In the genomic region with DNA sequence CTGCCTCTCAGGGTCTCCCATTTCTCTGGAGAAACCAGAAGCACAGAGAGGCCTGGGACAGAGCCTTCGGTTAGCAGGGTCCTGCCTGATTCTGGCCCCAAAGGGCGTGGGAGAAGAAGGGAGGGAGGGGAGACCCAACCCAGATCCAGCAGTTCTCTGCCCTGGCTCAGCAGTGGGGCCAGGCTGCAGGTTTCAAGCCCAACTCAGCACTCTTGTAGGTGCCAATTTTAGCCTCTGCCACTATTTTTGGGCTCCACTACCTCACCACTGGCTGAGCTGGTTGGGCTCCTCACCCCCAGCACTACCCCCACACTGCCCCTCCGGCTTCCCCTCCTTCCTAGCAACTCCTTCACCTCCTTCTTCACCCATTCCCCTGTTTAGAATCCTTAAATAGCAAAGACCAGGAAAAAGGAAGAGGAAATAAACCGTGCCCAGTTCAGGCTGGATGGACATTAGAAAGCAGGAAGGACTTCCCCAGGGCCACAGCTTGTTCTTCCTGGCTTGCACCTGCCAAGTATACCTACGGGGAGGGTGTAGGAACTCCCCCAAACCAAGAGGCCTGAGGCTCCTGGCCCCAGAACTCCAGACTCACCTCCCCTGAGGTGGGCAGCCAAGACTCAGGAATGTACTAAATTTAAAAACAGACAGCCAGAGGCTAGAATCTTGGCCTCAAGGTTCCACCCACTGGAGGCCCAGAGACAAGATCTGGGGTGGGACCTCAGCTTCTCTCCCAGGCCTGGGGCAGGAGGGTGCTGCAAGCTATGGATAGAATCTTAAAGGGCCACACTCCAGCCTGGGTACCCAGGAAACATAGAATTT, we compare ENCODE assay signal across 8 cellular contexts. TPM values are rescaled to one million over a fixed set of nuclear protein-coding genes. Genes with fewer than 3 reads are reported as not detected.
DNase-seq lines count a peak whose midpoint lies in the region; ATAC-seq and TF ChIP-seq lines count a peak whose summit lies in the region.

No MANE protein-coding gene starts in this region.

- no peaks in the 10 kb centered on the region; the same call in none of the 2 replicates for H3K27me3 Mint-ChIP-seq in HFFc6 (ENCODE audit: insufficient read depth)
- H3K27me3 Mint-ChIP-seq in activated naive CD8-positive, alpha-beta T cell treated with anti-CD3 and anti-CD28 coated beads for 36 hours = no peaks in the 10 kb centered on the region

- POLR2A ChIA-PET in A673 (lab: Charles Lee; ENCODE audit: low non-redundant PET) = no interaction called here

- intact Hi-C loops in A673 (cut with micrococcal nuclease; ENCODE audit: unreplicated experiment) = loop anchor here (5.0 kb wide), 1 partner anchor 37 kb away; a partner anchor contains a TSS

- no peak for TF ChIP-seq CTCF in A673 (conservative IDR thresholded peaks at IDR 0.05; ENCODE audit: low read depth, low read length)
- TF ChIP-seq CTCF in HFFc6 (IDR thresholded peaks at IDR 0.05) = no peak

- peak overlapping the region; percentile 90 for H3K4me3 Mint-ChIP-seq in HFFc6
- peak overlapping the region; percentile 89 for H3K4me3 Mint-ChIP-seq in activated naive CD8-positive, alpha-beta T cell treated with anti-CD3 and anti-CD28 coated beads for 36 hours

- BruUV-seq in A673 (replicated peaks; lab: Mats Ljungman, UMichigan) = no TSS peak

- H3K36me3 ChIP-seq in A673 (ENCODE audit: insufficient read depth, low read length, poor library complexity, severe bottlenecking) = no peaks in the 10 kb centered on the region
- no peaks in the 10 kb centered on the region for H3K36me3 ChIP-seq in iPS-15b (ENCODE audit: control insufficient read depth, insufficient read depth, low read length)
- no peaks in the 10 kb centered on the region for H3K36me3 ChIP-seq in stomach smooth muscle (ENCODE audit: control insufficient read depth in 2 of 2, insufficient read depth in 2 of 2, low read length in 2 of 2)

- H3K9me3 Mint-ChIP-seq in HFFc6 = no peaks in the 10 kb centered on the region
- no peaks in the 10 kb centered on the region for H3K9me3 Mint-ChIP-seq in activated naive CD8-positive, alpha-beta T cell treated with anti-CD3 and anti-CD28 coated beads for 36 hours

- H3K9ac ChIP-seq in iPS-15b (ENCODE audit: low read depth, low read length) (peak overlapping the region; percentile 14), stomach smooth muscle (ENCODE audit: low read length in 2 of 2) (peak overlapping the region; percentile 84 to 86)

- H3K4me1 Mint-ChIP-seq in HFFc6 (ENCODE audit: low read depth) = peaks cover 82% of the 10 kb centered on the region
- H3K4me1 Mint-ChIP-seq in activated naive CD8-positive, alpha-beta T cell treated with anti-CD3 and anti-CD28 coated beads for 36 hours = peaks cover 54% of the 10 kb centered on the region

- DNase-seq in A673 (ENCODE audit: low spot score) (no peak), HFFc6 (no peak), NOMO-1 treated with DMSO at 0.1 percent for 48 hours (lab: John Stamatoyannopoulos, UW; ENCODE audit: unreplicated experiment) (no peak), KG1 (lab: John Stamatoyannopoulos, UW) (no peak)
- no peak for DNase-seq in activated naive CD8-positive, alpha-beta T cell treated with anti-CD3 and anti-CD28 coated beads for 36 hours

- H3K4me1 ChIP-seq in A673 (ENCODE audit: insufficient read depth, low read length, poor library complexity, severe bottlenecking) = peaks cover 84% of the 10 kb centered on the region
- peaks cover 46% of the 10 kb centered on the region for H3K4me1 ChIP-seq in iPS-15b (ENCODE audit: control insufficient read depth, insufficient read depth, low read length)
- H3K4me1 ChIP-seq in stomach smooth muscle (ENCODE audit: control insufficient read depth, insufficient read depth, low read length) = peaks cover 80% of the 10 kb centered on the region

- CTCF ChIA-PET in A673 (lab: Charles Lee) = interaction anchor here (0.8 kb wide), 1 partner anchor 10 kb away, joined by 3 read pairs; no protein-coding TSS in a partner anchor

- H3K9me3 ChIP-seq in A673 (ENCODE audit: low read depth, low read length, poor library complexity, severe bottlenecking) = no peaks in the 10 kb centered on the region
- H3K9me3 ChIP-seq in iPS-15b (ENCODE audit: control insufficient read depth, insufficient read depth, low read length) = no peaks in the 10 kb centered on the region
- H3K9me3 ChIP-seq in stomach smooth muscle (ENCODE audit: control insufficient read depth in 2 of 2, low read length in 2 of 2) = no peaks in the 10 kb centered on the region

- peak overlapping the region; percentile 95 for H3K27ac ChIP-seq in A673 (ENCODE audit: low read depth, low read length, poor library complexity, severe bottlenecking)
- peak overlapping the region; percentile 88 for H3K27ac ChIP-seq in stomach smooth muscle (ENCODE audit: low read length)

- peak overlapping the region; percentile 95 for H3K27ac Mint-ChIP-seq in HFFc6
- peak overlapping the region; percentile 91 for H3K27ac Mint-ChIP-seq in activated naive CD8-positive, alpha-beta T cell treated with anti-CD3 and anti-CD28 coated beads for 36 hours

- H3K4me3 ChIP-seq in A673 (ENCODE audit: low read depth, low read length, poor library complexity, severe bottlenecking) = peak overlapping the region; percentile 95
- peak overlapping the region; percentile 89 for H3K4me3 ChIP-seq in iPS-15b (ENCODE audit: low read depth, low read length)
- H3K4me3 ChIP-seq in stomach smooth muscle (ENCODE audit: low read length in 2 of 2) = peak overlapping the region; percentile 85

- peaks cover 10% of the 10 kb centered on the region for H3K36me3 Mint-ChIP-seq in HFFc6 (ENCODE audit: low read depth)
- peaks cover 27% of the 10 kb centered on the region for H3K36me3 Mint-ChIP-seq in activated naive CD8-positive, alpha-beta T cell treated with anti-CD3 and anti-CD28 coated beads for 36 hours

- no peak for ATAC-seq in HG02610 (IDR thresholded peaks at IDR 0.05; ENCODE audit: unreplicated experiment)

- H3K27me3 ChIP-seq in A673 (replicated peaks; ENCODE audit: insufficient read depth, low read depth, low read length, poor library complexity) (no peaks in the 10 kb centered on the region), iPS-15b (ENCODE audit: control insufficient read depth, insufficient read depth, low read length) (no peaks in the 10 kb centered on the region), stomach smooth muscle (ENCODE audit: control insufficient read depth in 1 of 2, insufficient read depth in 2 of 2, low read length in 2 of 2) (no peaks in the 10 kb centered on the region)

RNA-seq across cellular contexts. Expression of a gene that starts 1.4 kb away (rescaled TPM):
- total RNA-seq in A673 (2021) = 148 and 161 TPM in 2 replicates
- total RNA-seq in HFFc6 (2021; fragmentation: NEBNext Ultra II Directional; extraction: Animal tissue kit (Norgen Biotek cat#: 25700)) = 10 to 100 TPM; 82.0 to 94.6 (median 83.9) TPM
- 100 to 1,000 TPM; 135 to 148 TPM for total RNA-seq in activated naive CD8-positive, alpha-beta T cell treated with anti-CD3 and anti-CD28 coated beads for 36 hours

RNA-seq across cellular contexts. Expression of a gene that starts 38.3 kb away (rescaled TPM):
- not detected in 2 replicates for total RNA-seq in A673 (2021)
- total RNA-seq in HFFc6 (2021; fragmentation: NEBNext Ultra II Directional; extraction: Animal tissue kit (Norgen Biotek cat#: 25700)) = not detected
- total RNA-seq in activated naive CD8-positive, alpha-beta T cell treated with anti-CD3 and anti-CD28 coated beads for 36 hours = under 1 TPM in 1 of 2 experiments, not detected in 1; 0.16 TPM

RNA-seq across cellular contexts. Expression of a gene that starts 41.0 kb away (rescaled TPM):
- total RNA-seq in A673 (2021) = 220 and 233 TPM in 2 replicates
- total RNA-seq in HFFc6 (2021; fragmentation: NEBNext Ultra II Directional; extraction: Animal tissue kit (Norgen Biotek cat#: 25700)) = 100 to 1,000 TPM; 341 to 419 (median 374) TPM
- total RNA-seq in activated naive CD8-positive, alpha-beta T cell treated with anti-CD3 and anti-CD28 coated beads for 36 hours = 100 to 1,000 TPM; 155 TPM

RNA-seq across cellular contexts. Expression of a gene that starts 45.5 kb away (rescaled TPM):
- 92.7 and 93.3 TPM in 2 replicates for total RNA-seq in A673 (2021)
- total RNA-seq in HFFc6 (2021; fragmentation: NEBNext Ultra II Directional; extraction: Animal tissue kit (Norgen Biotek cat#: 25700)) = 10 to 100 TPM; 22.6 to 26.1 (median 23.5) TPM
- 10 to 100 TPM; 53.2 to 54.7 TPM for total RNA-seq in activated naive CD8-positive, alpha-beta T cell treated with anti-CD3 and anti-CD28 coated beads for 36 hours
